In the genomic region with DNA sequence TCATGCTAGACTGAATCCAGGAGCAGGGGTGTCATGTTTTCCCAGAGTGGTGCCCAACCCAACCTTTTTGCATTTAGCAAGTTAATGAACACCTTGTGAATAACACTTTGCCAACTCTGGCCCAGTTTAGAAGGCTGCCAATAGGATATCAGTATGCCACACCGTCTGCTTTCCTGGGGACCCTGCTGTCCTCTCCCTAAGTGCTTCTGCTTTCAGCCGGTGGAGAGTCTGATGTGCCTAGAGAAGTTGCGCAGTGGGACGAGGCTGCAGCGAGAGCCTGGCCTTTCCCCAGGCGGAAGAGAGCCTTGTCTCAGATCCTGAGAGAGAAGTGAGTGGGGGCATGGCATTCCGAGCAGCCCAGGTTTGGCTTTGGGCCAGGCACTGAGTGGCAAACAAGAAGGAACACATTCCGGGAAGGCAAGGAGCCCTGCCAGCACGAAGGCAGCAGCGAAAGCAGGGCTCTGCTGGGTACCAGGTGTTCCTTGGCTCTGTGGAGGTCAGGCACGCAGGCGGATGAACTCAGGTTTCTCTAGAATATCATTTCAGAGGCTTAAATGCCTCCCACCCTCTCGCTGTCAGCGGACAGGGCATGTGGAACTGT, we compare ENCODE assay signal across 8 cellular contexts. TPM values are rescaled to one million over a fixed set of nuclear protein-coding genes. Genes with fewer than 3 reads are reported as not detected.
DNase-seq lines count a peak whose midpoint lies in the region; ATAC-seq and TF ChIP-seq lines count a peak whose summit lies in the region.
"Had no signal": no experiment of that assay in that cellular context is flagged by ENCODE, and none has a peak within 500 bp of the region (broad histone marks: within the 10 kb centered on the region; RNA-seq: fewer than 3 reads in every experiment).

No MANE protein-coding gene starts in this region.

- H3K9me3 ChIP-seq in HEK293 (ENCODE audit: control insufficient read depth, insufficient read depth, low read depth, low read length) = no peaks in the 10 kb centered on the region
- no peaks in the 10 kb centered on the region for H3K9me3 ChIP-seq in PC-9 (ENCODE audit: insufficient read depth, low read depth)

- no peaks in the 10 kb centered on the region for H3K79me2 ChIP-seq in PC-9 (ENCODE audit: low read depth)

- peak; percentile 77 to 92 for DNase-seq in PC-9
- peak; percentile 48 for DNase-seq in epidermal melanocyte (ENCODE audit: insufficient read length, low spot score)
- no peak for DNase-seq in natural killer cell
- DNase-seq in NOMO-1 (lab: John Stamatoyannopoulos, UW; ENCODE audit: unreplicated experiment in 2 of 2) = no peak
- no peak for DNase-seq in stimulated activated CD4-positive, alpha-beta T cell treated with anti-CD3 and anti-CD28 coated beads, Interleukin-2, amount 100 ng/mL, for 48 hours

- POLR2A ChIA-PET in HEK293 (lab: Yijun Ruan, JAX) = no interaction called here
- POLR2A ChIA-PET in PC-9 (lab: Charles Lee; ENCODE audit: unreplicated experiment) = no interaction called here

- H3K4me3 ChIP-seq in HEK293 (ENCODE audit: low read depth, low read length) (no peak overlapping the region), PC-9 (no peak overlapping the region)

- peaks cover 12% of the 10 kb centered on the region; the same call in 1 of the 2 replicates for H3F3A ChIP-seq in PC-9 (ENCODE audit: insufficient read depth, low read depth)

- H3K36me3 Mint-ChIP-seq in natural killer cell = no peaks in the 10 kb centered on the region

- no peak for TF ChIP-seq CTCF in HEK293 (tag by site-specific recombination; IDR thresholded peaks at IDR 0.05)
- TF ChIP-seq CTCF in PC-9 (conservative IDR thresholded peaks at IDR 0.05) = no peak
- TF ChIP-seq CTCF in natural killer cell (IDR thresholded peaks at IDR 0.05) = no peak

- H2AFZ ChIP-seq in PC-9 = peak overlapping the region; percentile 45; the same call in 1 of the 2 replicates

- ATAC-seq in natural killer cell = no peak
- ATAC-seq in HG03108 (IDR thresholded peaks at IDR 0.05; ENCODE audit: unreplicated experiment) = no peak

- no peaks in the 10 kb centered on the region for H4K20me1 ChIP-seq in PC-9 (ENCODE audit: insufficient read depth)

- intact Hi-C loops in PC-9 (cut with micrococcal nuclease; ENCODE audit: unreplicated experiment) = loop anchor here (1.0 to 5.0 kb wide), 4 partner anchors 37 to 706 kb away; partner anchors contain the start of genes MYO9A and SENP8
- intact Hi-C loops in natural killer cell (cut with micrococcal nuclease) = loop anchor here (5.0 kb wide), 1 partner anchor 708 kb away; no protein-coding TSS in a partner anchor

- no peaks in the 10 kb centered on the region for H3K9me2 ChIP-seq in PC-9 (ENCODE audit: insufficient read depth)

- no peaks in the 10 kb centered on the region for H3K27me3 ChIP-seq in PC-9 (ENCODE audit: insufficient read depth, low read depth)

- H3K27me3 Mint-ChIP-seq in natural killer cell (ENCODE audit: low read depth in 2 of 2) = no peaks in the 10 kb centered on the region

- peak overlapping the region; percentile 85 for H3K4me3 Mint-ChIP-seq in natural killer cell

- peak overlapping the region in 1 of 2 donors; percentile 76 for H3K27ac Mint-ChIP-seq in natural killer cell

- H3K4me2 ChIP-seq in PC-9 = peak overlapping the region; percentile 60

- H3K36me3 ChIP-seq in HEK293 (ENCODE audit: control insufficient read depth in 2 of 2, insufficient read depth in 1 of 2, low read length in 2 of 2) (no peaks in the 10 kb centered on the region), PC-9 (ENCODE audit: low read depth) (no peaks in the 10 kb centered on the region)

- H3K4me1 ChIP-seq in HEK293 (ENCODE audit: control insufficient read depth, insufficient read depth, low read length) = peaks cover 13% of the 10 kb centered on the region
- H3K4me1 ChIP-seq in PC-9 (replicated peaks; ENCODE audit: insufficient read depth) = peaks cover 28% of the 10 kb centered on the region

- BruUV-seq in PC-9 (replicated peaks; lab: Mats Ljungman, UMichigan) = no TSS peak

- no peaks in the 10 kb centered on the region for H3K9me3 Mint-ChIP-seq in natural killer cell

- peaks cover 6 to 10% of the 10 kb centered on the region in 2 donors for H3K4me1 Mint-ChIP-seq in natural killer cell

- CTCF ChIA-PET in HEK293 (lab: Yijun Ruan, JAX) = interaction anchor here (0.7 to 2.8 kb wide), 16 partner anchors 9 to 838 kb away, joined by 3 to 47 read pairs (median 10); no protein-coding TSS in a partner anchor
- CTCF ChIA-PET in PC-9 (lab: Charles Lee) = no interaction called here

- H3K27ac ChIP-seq in HEK293 (ENCODE audit: extremely low read depth, low read depth, low read length) (peak overlapping the region; percentile 25; the same call in 1 of the 2 replicates), PC-9 (no peak overlapping the region)
- H3K27ac ChIP-seq: SK-N-MC had no signal

TF ChIP-seq in HEK293, 187 proteins besides CTCF, POLR2A, EP300 and RAD21 (continues in another document):
- no peak for TF ChIP-seq ZNF10 (tag by site-specific recombination; IDR thresholded peaks at IDR 0.05)
- 0 out of 2 replicates have a peak, but pooled peaks have one; percentile 16 for TF ChIP-seq EGR2 (tag by site-specific recombination; IDR thresholded peaks at IDR 0.05; ENCODE audit: low read depth)
- peak; percentile 46; the same call in 1 of the 2 replicates for TF ChIP-seq ZFHX2 (tag by site-specific recombination; conservative IDR thresholded peaks at IDR 0.05)
- 0 out of 2 replicates have a peak, but pooled peaks have one; percentile 32 for TF ChIP-seq GLI4 (tag by site-specific recombination; IDR thresholded peaks at IDR 0.05)
- TF ChIP-seq ZSCAN30 (tag by site-specific recombination; IDR thresholded peaks at IDR 0.05) = 0 out of 2 replicates have a peak, but pooled peaks have one; percentile 30
- TF ChIP-seq, protein P1, sequence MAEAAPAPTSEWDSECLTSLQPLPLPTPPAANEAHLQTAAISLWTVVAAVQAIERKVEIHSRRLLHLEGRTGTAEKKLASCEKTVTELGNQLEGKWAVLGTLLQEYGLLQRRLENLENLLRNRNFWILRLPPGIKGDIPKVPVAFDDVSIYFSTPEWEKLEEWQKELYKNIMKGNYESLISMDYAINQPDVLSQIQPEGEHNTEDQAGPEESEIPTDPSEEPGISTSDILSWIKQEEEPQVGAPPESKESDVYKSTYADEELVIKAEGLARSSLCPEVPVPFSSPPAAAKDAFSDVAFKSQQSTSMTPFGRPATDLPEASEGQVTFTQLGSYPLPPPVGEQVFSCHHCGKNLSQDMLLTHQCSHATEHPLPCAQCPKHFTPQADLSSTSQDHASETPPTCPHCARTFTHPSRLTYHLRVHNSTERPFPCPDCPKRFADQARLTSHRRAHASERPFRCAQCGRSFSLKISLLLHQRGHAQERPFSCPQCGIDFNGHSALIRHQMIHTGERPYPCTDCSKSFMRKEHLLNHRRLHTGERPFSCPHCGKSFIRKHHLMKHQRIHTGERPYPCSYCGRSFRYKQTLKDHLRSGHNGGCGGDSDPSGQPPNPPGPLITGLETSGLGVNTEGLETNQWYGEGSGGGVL (tag by site-specific recombination; IDR thresholded peaks at IDR 0.05) = peak; percentile 17; the same call in 1 of the 2 replicates
- no peak for TF ChIP-seq MZF1 (tag by site-specific recombination; IDR thresholded peaks at IDR 0.05; ENCODE audit: borderline replicate concordance)
- 0 out of 2 replicates have a peak, but pooled peaks have one; percentile 19 for TF ChIP-seq ZNF561 (tag by site-specific recombination; IDR thresholded peaks at IDR 0.05; ENCODE audit: borderline replicate concordance)
- TF ChIP-seq ZNF404 (tag by site-specific recombination; IDR thresholded peaks at IDR 0.05) = 0 out of 2 replicates have a peak, but pooled peaks have one; percentile 26
- TF ChIP-seq BCL6B (tag by site-specific recombination; IDR thresholded peaks at IDR 0.05) = 0 out of 2 replicates have a peak, but pooled peaks have one; percentile 15
- TF ChIP-seq ZNF223 (tag by site-specific recombination; IDR thresholded peaks at IDR 0.05) = 0 out of 2 replicates have a peak, but pooled peaks have one; percentile 20
- 0 out of 2 replicates have a peak, but pooled peaks have one; percentile 12 for TF ChIP-seq SP7 (tag by site-specific recombination; IDR thresholded peaks at IDR 0.05)
- TF ChIP-seq ZNF600 (tag by site-specific recombination; IDR thresholded peaks at IDR 0.05) = peak; percentile 50; the same call in 1 of the 2 replicates
- peak; percentile 71; the same call in 1 of the 2 replicates for TF ChIP-seq ZBTB48 (tag by site-specific recombination; IDR thresholded peaks at IDR 0.05)
- TF ChIP-seq ZBTB17 (tag by site-specific recombination; IDR thresholded peaks at IDR 0.05) = peak; percentile 82
- no peak for TF ChIP-seq ZSCAN16 (tag by site-specific recombination; IDR thresholded peaks at IDR 0.05)
- TF ChIP-seq ZBTB20 (tag by site-specific recombination; IDR thresholded peaks at IDR 0.05) = peak; percentile 79
- 0 out of 2 replicates have a peak, but pooled peaks have one; percentile 40 for TF ChIP-seq ZNF792 (tag by site-specific recombination; IDR thresholded peaks at IDR 0.05)

RNA-seq across cellular contexts. Expression of gene SENP8, which starts 36.9 kb away (rescaled TPM):
- total RNA-seq in PC-9 (2021) = 1.9 and 3.8 TPM in 2 replicates
- under 1 TPM; 0.27 to 0.45 (median 0.28) TPM for total RNA-seq in natural killer cell

RNA-seq across cellular contexts. Expression of gene MYO9A, which starts 37.2 kb away (rescaled TPM):
- total RNA-seq in PC-9 (2021) = 34.0 and 37.3 TPM in 2 replicates
- 10 to 100 TPM; 36.3 to 40.4 (median 37.3) TPM for total RNA-seq in natural killer cell

RNA-seq across cellular contexts. Expression of gene GRAMD2A, which starts 42.5 kb away (rescaled TPM):
- total RNA-seq in PC-9 (2021) (48.5 and 60.2 TPM in 2 replicates), natural killer cell (not detected)

Comparison
In these comparisons a context has a peak if more than half of its experiments do, and no peak if none do; other contexts are left out.
1. DNase-seq: peak in PC-9 (2 of 2) and epidermal melanocyte (single experiment); none in natural killer cell (single experiment), NOMO-1 (0 of 2) and stimulated activated CD4-positive, alpha-beta T cell treated with anti-CD3 and anti-CD28 coated beads, Interleukin-2, amount 100 ng/mL, for 48 hours (0 of 2).
2. RNA of gene GRAMD2A, which starts 42.5 kb away (total RNA-seq): 48.5 to 60.2 TPM in PC-9; not detected in natural killer cell; every median in the first group is over 10 times any median in the second.